In genomic region chr13:110323172-110323851, GRCh38 we compare ENCODE assay signal across 11 cellular contexts. TPM values are rescaled to one million over a fixed set of nuclear protein-coding genes. Genes with fewer than 3 reads are reported as not detected.
DNase-seq lines count a peak whose midpoint lies in the region; ATAC-seq and TF ChIP-seq lines count a peak whose summit lies in the region.
"Had no signal": no experiment of that assay in that cellular context is flagged by ENCODE, and none has a peak within 500 bp of the region (broad histone marks: within the 10 kb centered on the region; RNA-seq: fewer than 3 reads in every experiment).

No MANE protein-coding gene starts in this region.

- H2AK5ac ChIP-seq in mesenchymal stem cell (ENCODE audit: low read length, severe bottlenecking): peak overlapping the region; percentile 100

- H4K91ac ChIP-seq in mesenchymal stem cell (ENCODE audit: low read length): no peak overlapping the region

- no peak overlapping the region for H3K23ac ChIP-seq in mesenchymal stem cell (ENCODE audit: low read length in 2 of 2)

- no peaks in the 10 kb centered on the region for H3K4me1 ChIP-seq in Karpas-422 (ENCODE audit: low read length)
- H3K4me1 ChIP-seq in mesenchymal stem cell (ENCODE audit: control insufficient read depth, insufficient read depth, low read depth, low read length): peaks cover 52% of the 10 kb centered on the region
- no peaks in the 10 kb centered on the region for H3K4me1 ChIP-seq in colonic mucosa

- H3K9me3 Mint-ChIP-seq in chondrocyte (ENCODE audit: low read depth): no peaks in the 10 kb centered on the region
- H3K9me3 Mint-ChIP-seq in activated T-helper 2 cell treated with anti-CD3 and anti-CD28 coated beads, Interferon-gamma antibody, Interleukin-2, Interleukin-4, amounts not matched to agents 10 μg/mL and 5 μg/mL and 100 μg/mL, durations not matched to agents 14 hours and 24 hours and 36 hours: no peaks in the 10 kb centered on the region

- ATAC-seq in HG02973 (IDR thresholded peaks at IDR 0.05; ENCODE audit: unreplicated experiment): no peak
- no peak for ATAC-seq in stimulated activated naive CD8-positive, alpha-beta T cell treated with anti-CD3 and anti-CD28 coated beads, Interleukin-15, Interleukin-2, amounts not matched to agents 100 U/mL and 50 U/mL, for 24 hours

- H3K27ac ChIP-seq in AG04450 (ENCODE audit: low read depth, low read length) (peak overlapping the region; percentile 75), Karpas-422 (ENCODE audit: low read length) (no peak overlapping the region), mesenchymal stem cell (ENCODE audit: low read length, poor library complexity, severe bottlenecking) (peak overlapping the region; percentile 98), colonic mucosa (no peak overlapping the region)
- H3K27ac ChIP-seq: BLaER1 treated with 17β-estradiol and CSF1 and Interleukin-3, amounts not matched to agents 10 nM and 100 nM had no signal

- H3K27me3 ChIP-seq in AG04450 (ENCODE audit: control insufficient read depth, insufficient read depth, low read length): no peaks in the 10 kb centered on the region
- H3K27me3 ChIP-seq in Karpas-422 (ENCODE audit: low read length): no peaks in the 10 kb centered on the region
- H3K27me3 ChIP-seq in mesenchymal stem cell (ENCODE audit: control insufficient read depth in 1 of 2, insufficient read depth in 1 of 2, low read length in 2 of 2): no peaks in the 10 kb centered on the region
- H3K27me3 ChIP-seq in colonic mucosa: no peaks in the 10 kb centered on the region
- H3K27me3 ChIP-seq: BLaER1 treated with 17β-estradiol and CSF1 and Interleukin-3, amounts not matched to agents 10 nM and 100 nM had no signal

- no peak overlapping the region for H3K4ac ChIP-seq in mesenchymal stem cell (ENCODE audit: low read depth in 1 of 2, low read length in 2 of 2)

- H3K36me3 ChIP-seq in Karpas-422 (ENCODE audit: insufficient read depth, low read length) (no peaks in the 10 kb centered on the region), mesenchymal stem cell (ENCODE audit: control insufficient read depth in 1 of 2, insufficient read depth in 2 of 2, low read depth in 1 of 2, low read length in 2 of 2) (peaks cover 0 to 28% of the 10 kb centered on the region in 2 experiments), colonic mucosa (no peaks in the 10 kb centered on the region)
- H3K36me3 ChIP-seq: BLaER1 treated with 17β-estradiol and CSF1 and Interleukin-3, amounts not matched to agents 10 nM and 100 nM had no signal

- H2BK12ac ChIP-seq in mesenchymal stem cell (ENCODE audit: low read length in 2 of 2): no peak overlapping the region

- no peak overlapping the region for H3K4me3 ChIP-seq in AG04450 (ENCODE audit: low read depth, low read length)
- no peak overlapping the region for H3K4me3 ChIP-seq in Karpas-422 (ENCODE audit: low read length)
- no peak overlapping the region for H3K4me3 ChIP-seq in mesenchymal stem cell (ENCODE audit: insufficient read depth in 1 of 2, low read depth in 1 of 2, low read length in 2 of 2)
- H3K4me3 ChIP-seq in colonic mucosa: no peak overlapping the region
- H3K4me3 ChIP-seq: BLaER1 treated with 17β-estradiol and CSF1 and Interleukin-3, amounts not matched to agents 10 nM and 100 nM had no signal

- CTCF ChIA-PET in AG04450 (lab: Charles Lee): interaction anchor here (0.6 to 1.9 kb wide), 4 partner anchors 76 to 536 kb away, joined by 3 to 7 read pairs (median 3); no protein-coding TSS in a partner anchor

- no peak overlapping the region for H3K4me3 Mint-ChIP-seq in chondrocyte (ENCODE audit: unreplicated experiment)
- no peak overlapping the region for H3K4me3 Mint-ChIP-seq in activated T-helper 2 cell treated with anti-CD3 and anti-CD28 coated beads, Interferon-gamma antibody, Interleukin-2, Interleukin-4, amounts not matched to agents 10 μg/mL and 5 μg/mL and 100 μg/mL, durations not matched to agents 14 hours and 24 hours and 36 hours (ENCODE audit: low read depth)

- H3K14ac ChIP-seq in mesenchymal stem cell (ENCODE audit: low read length in 2 of 2): no peak overlapping the region

- H3K9me2 ChIP-seq in Karpas-422 (replicated peaks; ENCODE audit: insufficient read depth, low read length): no peaks in the 10 kb centered on the region

- H2BK15ac ChIP-seq in mesenchymal stem cell (ENCODE audit: low read depth, poor library complexity, severe bottlenecking): no peak overlapping the region

- H3K27ac Mint-ChIP-seq in chondrocyte (ENCODE audit: unreplicated experiment): peak overlapping the region; percentile 88
- no peak overlapping the region for H3K27ac Mint-ChIP-seq in activated T-helper 2 cell treated with anti-CD3 and anti-CD28 coated beads, Interferon-gamma antibody, Interleukin-2, Interleukin-4, amounts not matched to agents 10 μg/mL and 5 μg/mL and 100 μg/mL, durations not matched to agents 14 hours and 24 hours and 36 hours

- H3K79me1 ChIP-seq in mesenchymal stem cell (replicated peaks; ENCODE audit: low read length, poor library complexity, severe bottlenecking): no peaks in the 10 kb centered on the region

- no peaks in the 10 kb centered on the region for H3K27me3 Mint-ChIP-seq in chondrocyte (ENCODE audit: low read depth)
- peaks cover 39% of the 10 kb centered on the region for H3K27me3 Mint-ChIP-seq in activated T-helper 2 cell treated with anti-CD3 and anti-CD28 coated beads, Interferon-gamma antibody, Interleukin-2, Interleukin-4, amounts not matched to agents 10 μg/mL and 5 μg/mL and 100 μg/mL, durations not matched to agents 14 hours and 24 hours and 36 hours (ENCODE audit: low read depth)

- no peak overlapping the region for H2AFZ ChIP-seq in Karpas-422 (ENCODE audit: low read length)
- H2AFZ ChIP-seq in mesenchymal stem cell (ENCODE audit: low read depth, low read length): no peak overlapping the region

- no peak overlapping the region for H2BK120ac ChIP-seq in mesenchymal stem cell (ENCODE audit: low read depth, low read length)

- TF ChIP-seq CTCF in AG04450 (IDR thresholded peaks at IDR 0.05; ENCODE audit: low read depth, low read length) (peak; percentile 34; the same call in 1 of the 2 replicates), chondrocyte (IDR thresholded peaks at IDR 0.05) (peak; percentile 47), colonic mucosa (IDR thresholded peaks at IDR 0.05) (no peak)

- peak overlapping the region; percentile 0 to 63 for H3K18ac ChIP-seq in mesenchymal stem cell (ENCODE audit: low read depth in 1 of 2, low read length in 2 of 2)

- peak overlapping the region; percentile 47 for H4K8ac ChIP-seq in mesenchymal stem cell (ENCODE audit: low read length)

- no peaks in the 10 kb centered on the region for H4K20me1 ChIP-seq in Karpas-422 (ENCODE audit: insufficient read depth, low read depth, low read length)
- H4K20me1 ChIP-seq: BLaER1 treated with 17β-estradiol and CSF1 and Interleukin-3, amounts not matched to agents 10 nM and 100 nM had no signal

- peaks cover 26% of the 10 kb centered on the region for H3K36me3 Mint-ChIP-seq in chondrocyte (ENCODE audit: low read depth)
- no peaks in the 10 kb centered on the region for H3K36me3 Mint-ChIP-seq in activated T-helper 2 cell treated with anti-CD3 and anti-CD28 coated beads, Interferon-gamma antibody, Interleukin-2, Interleukin-4, amounts not matched to agents 10 μg/mL and 5 μg/mL and 100 μg/mL, durations not matched to agents 14 hours and 24 hours and 36 hours (ENCODE audit: low read depth)

- DNase-seq in AG04450 (ENCODE audit: low read depth, low spot score): peak; percentile 81
- peak; percentile 12 for DNase-seq in Karpas-422
- DNase-seq in chondrocyte (ENCODE audit: low spot score): no peak
- DNase-seq in mesenchymal stem cell: peak; percentile 81
- no peak for DNase-seq in colonic mucosa
- DNase-seq in stimulated activated naive CD8-positive, alpha-beta T cell treated with anti-CD3 and anti-CD28 coated beads, Interleukin-15, Interleukin-2, amounts not matched to agents 100 U/mL and 50 U/mL, for 24 hours: no peak
- DNase-seq in activated T-helper 2 cell treated with anti-CD3 and anti-CD28 coated beads, Interferon-gamma antibody, Interleukin-2, Interleukin-4, amounts not matched to agents 10 μg/mL and 5 μg/mL and 100 μg/mL, durations not matched to agents 14 hours and 24 hours and 36 hours (ENCODE audit: low spot score): no peak
- DNase-seq: activated T-cell treated with anti-CD3 and anti-CD28 coated beads, Interleukin-2, amount 50 U/mL, for 1 hour; NCI-H2029 had no signal

- no peak overlapping the region for H3K4me2 ChIP-seq in Karpas-422 (ENCODE audit: low read depth, low read length, poor library complexity, severe bottlenecking)
- no peak overlapping the region for H3K4me2 ChIP-seq in mesenchymal stem cell (ENCODE audit: low read length, poor library complexity, severe bottlenecking)
- H3K4me2 ChIP-seq: BLaER1 treated with 17β-estradiol and CSF1 and Interleukin-3, amounts not matched to agents 10 nM and 100 nM had no signal

- H3K9ac ChIP-seq in Karpas-422 (ENCODE audit: low read length) (no peak overlapping the region), mesenchymal stem cell (ENCODE audit: low read length) (no peak overlapping the region), colonic mucosa (ENCODE audit: low read depth in 2 of 2, low read length in 2 of 2) (no peak overlapping the region)
- H3K9ac ChIP-seq: BLaER1 treated with 17β-estradiol and CSF1 and Interleukin-3, amounts not matched to agents 10 nM and 100 nM had no signal

- H3K79me2 ChIP-seq in Karpas-422 (ENCODE audit: low read length): no peaks in the 10 kb centered on the region

- 52% methylated on average over 7 of the region's 7 CpGs for WGBS in mesenchymal stem cell

- H3K9me3 ChIP-seq in AG04450 (ENCODE audit: control insufficient read depth, insufficient read depth, low read length) (no peaks in the 10 kb centered on the region; the same call in 1 of the 2 replicates), Karpas-422 (ENCODE audit: low read length) (no peaks in the 10 kb centered on the region), mesenchymal stem cell (ENCODE audit: control insufficient read depth, low read length) (no peaks in the 10 kb centered on the region), colonic mucosa (no peaks in the 10 kb centered on the region)

- peaks cover 95% of the 10 kb centered on the region for H3K4me1 Mint-ChIP-seq in chondrocyte (ENCODE audit: low read depth)
- peaks cover 5% of the 10 kb centered on the region for H3K4me1 Mint-ChIP-seq in activated T-helper 2 cell treated with anti-CD3 and anti-CD28 coated beads, Interferon-gamma antibody, Interleukin-2, Interleukin-4, amounts not matched to agents 10 μg/mL and 5 μg/mL and 100 μg/mL, durations not matched to agents 14 hours and 24 hours and 36 hours (ENCODE audit: low read depth)

- H2BK5ac ChIP-seq in mesenchymal stem cell (ENCODE audit: low read depth, low read length, poor library complexity, severe bottlenecking): peak overlapping the region; percentile 96

- POLR2A ChIA-PET in AG04450 (lab: Yijun Ruan, JAX): interaction anchor here (0.9 to 2.1 kb wide), 12 partner anchors 9 to 88 kb away, joined by 3 to 18 read pairs (median 7); partner anchors contain the start of genes COL4A1 and COL4A2

- intact Hi-C loops in colonic mucosa (cut with DNase I): no loop called here
- intact Hi-C loops in activated T-helper 2 cell treated with anti-CD3 and anti-CD28 coated beads, Interferon-gamma antibody, Interleukin-2, Interleukin-4, amounts not matched to agents 10 μg/mL and 5 μg/mL and 100 μg/mL, durations not matched to agents 14 hours and 24 hours and 36 hours (cut with micrococcal nuclease): no loop called here

RNA-seq across cellular contexts. Expression of gene COL4A2, which starts 16.2 kb away (rescaled TPM):
- 208 and 248 TPM in 2 replicates for polyA plus RNA-seq in AG04450 (2011; rRNA removed)
- 167 and 215 TPM in 2 replicates for polyA minus RNA-seq in AG04450 (2011; rRNA and poly(A)+ RNA removed)
- 0.76 TPM in 1 of 2 replicates, not detected in the other for total RNA-seq in Karpas-422 (2014; rRNA removed; shearing (Covaris generic); ENCODE audit: low replicate concordance)
- total RNA-seq in chondrocyte: 1,370 to 2,411 TPM (median 2,366 TPM) in 3 replicates
- polyA plus RNA-seq in mesenchymal stem cell (2013, experiment 1 of 2): 2,099 TPM
- 2,053 TPM for polyA plus RNA-seq in mesenchymal stem cell (2013, experiment 2 of 2)
- 100 to 1,000 TPM in 1 of 2 donors, 10 to 100 TPM in 1; 61.1 to 111 TPM for total RNA-seq in colonic mucosa
- not detected in 2 replicates for total RNA-seq in activated T-helper 2 cell treated with anti-CD3 and anti-CD28 coated beads, Interferon-gamma antibody, Interleukin-2, Interleukin-4, amounts not matched to agents 10 μg/mL and 5 μg/mL and 100 μg/mL, durations not matched to agents 14 hours and 24 hours and 36 hours

RNA-seq across cellular contexts. Expression of gene COL4A1, which starts 16.4 kb away (rescaled TPM):
- polyA plus RNA-seq in AG04450 (2011; rRNA removed): 206 and 210 TPM in 2 replicates
- 207 and 224 TPM in 2 replicates for polyA minus RNA-seq in AG04450 (2011; rRNA and poly(A)+ RNA removed)
- 0.11 TPM in 1 of 2 replicates, not detected in the other for total RNA-seq in Karpas-422 (2014; rRNA removed; shearing (Covaris generic); ENCODE audit: low replicate concordance)
- 2,319 to 5,210 TPM (median 5,209 TPM) in 3 replicates for total RNA-seq in chondrocyte
- 2,271 TPM for polyA plus RNA-seq in mesenchymal stem cell (2013, experiment 1 of 2)
- polyA plus RNA-seq in mesenchymal stem cell (2013, experiment 2 of 2): 2,270 TPM
- 10 to 100 TPM; 27.0 to 97.0 TPM for total RNA-seq in colonic mucosa
- not detected in 2 replicates for total RNA-seq in activated T-helper 2 cell treated with anti-CD3 and anti-CD28 coated beads, Interferon-gamma antibody, Interleukin-2, Interleukin-4, amounts not matched to agents 10 μg/mL and 5 μg/mL and 100 μg/mL, durations not matched to agents 14 hours and 24 hours and 36 hours

Comparison
In these comparisons a context has a peak if more than half of its experiments do, and no peak if none do; other contexts are left out.
1. DNase-seq: peak in AG04450 (single experiment), Karpas-422 (single experiment) and mesenchymal stem cell (single experiment); none in chondrocyte (single experiment), colonic mucosa (single experiment), stimulated activated naive CD8-positive, alpha-beta T cell treated with anti-CD3 and anti-CD28 coated beads, Interleukin-15, Interleukin-2, amounts not matched to agents 100 U/mL and 50 U/mL, for 24 hours (single experiment) and activated T-helper 2 cell treated with anti-CD3 and anti-CD28 coated beads, Interferon-gamma antibody, Interleukin-2, Interleukin-4, amounts not matched to agents 10 μg/mL and 5 μg/mL and 100 μg/mL, durations not matched to agents 14 hours and 24 hours and 36 hours (single experiment).
2. H3K27ac ChIP-seq: peak in AG04450 (single experiment) and mesenchymal stem cell (single experiment); none in Karpas-422 (single experiment) and colonic mucosa (single experiment).
3. RNA of gene COL4A2, which starts 16.2 kb away (total RNA-seq): 1,370 to 2,411 TPM in chondrocyte and 61.1 to 111 TPM in colonic mucosa; 0.76 TPM in Karpas-422 and not detected in activated T-helper 2 cell treated with anti-CD3 and anti-CD28 coated beads, Interferon-gamma antibody, Interleukin-2, Interleukin-4, amounts not matched to agents 10 μg/mL and 5 μg/mL and 100 μg/mL, durations not matched to agents 14 hours and 24 hours and 36 hours; every median in the first group is over 10 times any median in the second.
4. RNA of gene COL4A1, which starts 16.4 kb away (total RNA-seq): 2,319 to 5,210 TPM in chondrocyte; 27.0 to 97.0 TPM in colonic mucosa, 0.11 TPM in Karpas-422 and not detected in activated T-helper 2 cell treated with anti-CD3 and anti-CD28 coated beads, Interferon-gamma antibody, Interleukin-2, Interleukin-4, amounts not matched to agents 10 μg/mL and 5 μg/mL and 100 μg/mL, durations not matched to agents 14 hours and 24 hours and 36 hours; every median in the first group is over 10 times any median in the second.